In genomic region chr3:94062513-94063404, GRCh38 we compare ENCODE assay signal across 1 cellular context.
TF ChIP-seq lines count a peak whose summit lies in the region.

Gene DHFR2 (minus strand): TSS chr3:94062916. CDS start chr3:94061511, 1,405 bp downstream.
Gene NSUN3 (plus strand): TSS chr3:94063061. CDS start chr3:94063127, 66 bp downstream.

TF ChIP-seq in GM12878, 131 proteins besides CTCF, POLR2A, EP300 and RAD21 (continued from another document and continues in another):
- TF ChIP-seq ESRRA (IDR thresholded peaks at IDR 0.05; ENCODE audit: low read length): 0 out of 2 replicates have a peak, but pooled peaks have one; percentile 39
- TF ChIP-seq RCOR1 (conservative IDR thresholded peaks at IDR 0.05; ENCODE audit: low read depth, low read length): peak; percentile 97; the same call in 1 of the 2 replicates
- TF ChIP-seq CREM (IDR thresholded peaks at IDR 0.05; ENCODE audit: low read depth): peak; percentile 67; the same call in 1 of the 2 replicates
- TF ChIP-seq SIX5 (IDR thresholded peaks at IDR 0.05; ENCODE audit: low read depth, low read length, severe bottlenecking): no peak
- TF ChIP-seq GABPA (IDR thresholded peaks at IDR 0.05; ENCODE audit: low read depth): peak; percentile 78
- no peak for TF ChIP-seq MAX (IDR thresholded peaks at IDR 0.05; ENCODE audit: low read depth, low read length)
- peak; percentile 67 to 71; a peak in 3 of 4 replicates for TF ChIP-seq IKZF2 (IDR thresholded peaks at IDR 0.05)
- no peak for TF ChIP-seq BMI1 (IDR thresholded peaks at IDR 0.05; ENCODE audit: borderline replicate concordance)
- TF ChIP-seq NR2C1 (IDR thresholded peaks at IDR 0.05): no peak
- no peak; the same call in 1 of the 2 replicates for TF ChIP-seq MEF2A (IDR thresholded peaks at IDR 0.05; ENCODE audit: insufficient read depth, low read depth, low read length)
- no peak for TF ChIP-seq HSF1 (IDR thresholded peaks at IDR 0.05; ENCODE audit: low read depth, low read length)
- peak; percentile 17; the same call in 1 of the 2 replicates for TF ChIP-seq IRF4 (IDR thresholded peaks at IDR 0.05; ENCODE audit: low read depth, low read length)
- TF ChIP-seq TAF1 (IDR thresholded peaks at IDR 0.05; ENCODE audit: borderline replicate concordance, low read depth, low read length): peak; percentile 68; the same call in 1 of the 2 replicates
- peak; percentile 81 for TF ChIP-seq SMAD5 (IDR thresholded peaks at IDR 0.05; ENCODE audit: low read depth)
- no peak for TF ChIP-seq SPI1 (IDR thresholded peaks at IDR 0.05; ENCODE audit: borderline replicate concordance, insufficient read depth, low read depth, low read length)
- no peak for TF ChIP-seq BCL3 (IDR thresholded peaks at IDR 0.05; ENCODE audit: borderline replicate concordance, insufficient read depth, low read depth, low read length, poor library complexity, severe bottlenecking)
- TF ChIP-seq FOXM1 (IDR thresholded peaks at IDR 0.05; ENCODE audit: low read depth, low read length): 0 out of 2 replicates have a peak, but pooled peaks have one; percentile 28
- TF ChIP-seq USF2 (IDR thresholded peaks at IDR 0.05; ENCODE audit: borderline replicate concordance, low read depth, low read length): no peak
- TF ChIP-seq ATF3 (IDR thresholded peaks at IDR 0.05; ENCODE audit: borderline replicate concordance, extremely low read depth, low read depth, low read length): no peak
- TF ChIP-seq NFYA (IDR thresholded peaks at IDR 0.05; ENCODE audit: borderline replicate concordance, low read depth, low read length): no peak
- TF ChIP-seq PKNOX1 (IDR thresholded peaks at IDR 0.05): peak; percentile 16; the same call in 1 of the 2 replicates
- peak; percentile 64; the same call in 1 of the 2 replicates for TF ChIP-seq MTA3 (IDR thresholded peaks at IDR 0.05; ENCODE audit: borderline replicate concordance, low read length)
- no peak for TF ChIP-seq NRF1 (conservative IDR thresholded peaks at IDR 0.05; ENCODE audit: low read depth, low read length)
- no peak for TF ChIP-seq REST (IDR thresholded peaks at IDR 0.05; ENCODE audit: low read depth, low read length)
- TF ChIP-seq RAD51 (IDR thresholded peaks at IDR 0.05): 0 out of 2 replicates have a peak, but pooled peaks have one; percentile 14
- TF ChIP-seq CBX5 (IDR thresholded peaks at IDR 0.05; ENCODE audit: low read depth): peak; percentile 92
- peak; percentile 74 for TF ChIP-seq DPF2 (IDR thresholded peaks at IDR 0.05)
- peak; percentile 73; the same call in 1 of the 2 replicates for TF ChIP-seq CREB1 (IDR thresholded peaks at IDR 0.05; ENCODE audit: low read depth)
- TF ChIP-seq ZNF687 (IDR thresholded peaks at IDR 0.05): peak; percentile 34; the same call in 1 of the 2 replicates
- TF ChIP-seq NFIC (IDR thresholded peaks at IDR 0.05; ENCODE audit: low read depth, low read length): peak; percentile 67; the same call in 1 of the 2 replicates
- TF ChIP-seq FOXK2 (IDR thresholded peaks at IDR 0.05): no peak
- no peak for TF ChIP-seq PRDM15 (CRISPR knock-in tag; IDR thresholded peaks at IDR 0.05)
- no peak for TF ChIP-seq WRNIP1 (IDR thresholded peaks at IDR 0.05; ENCODE audit: borderline replicate concordance, low read depth, low read length)
- TF ChIP-seq MLLT1 (IDR thresholded peaks at IDR 0.05): no peak; the same call in 1 of the 2 replicates
- TF ChIP-seq MEF2B (IDR thresholded peaks at IDR 0.05; ENCODE audit: partially characterized antibody, poor library complexity, severe bottlenecking): peak; percentile 86
- no peak for TF ChIP-seq SMARCA5 (IDR thresholded peaks at IDR 0.05)
